33 cellular contexts compared by ENCODE assay signal in genomic region chr18:1468550-1468949, GRCh38.
"Had no signal": no experiment of that assay in that cellular context is flagged by ENCODE, and none has a peak within 500 bp of the region (broad histone marks: within the 10 kb centered on the region; RNA-seq: fewer than 3 reads in every experiment).

No MANE protein-coding gene starts in this region.

- FAIRE-seq: astrocyte, bronchial epithelial cell had no signal

- H3K36me3 ChIP-seq: adrenal gland, ascending aorta, brain microvascular endothelial cell, breast epithelium, cardiac muscle cell had no signal

- H3K4me3 ChIP-seq: adrenal gland, ascending aorta, body of pancreas, breast epithelium, cardiac muscle cell had no signal

- H3K27ac ChIP-seq: adrenal gland, ascending aorta, body of pancreas, brain microvascular endothelial cell, breast epithelium, cardiac muscle cell had no signal

- H3K27me3 ChIP-seq: adrenal gland, ascending aorta, body of pancreas, brain microvascular endothelial cell, breast epithelium, cardiac muscle cell had no signal

- DNase-seq: activated effector memory CD4-positive, alpha-beta T cell treated with anti-CD3 and anti-CD28 coated beads, Interleukin-2, amount 50 U/mL, for 16 hours; activated effector memory CD4-positive, alpha-beta T cell treated with Interleukin-2 at 50 U/mL for 16 hours; activated gamma-delta T cell; activated gamma-delta T cell treated with Interleukin-2 at 50 U/mL for 16 hours; activated naive CD4-positive, alpha-beta T cell; activated naive CD4-positive, alpha-beta T cell treated with anti-CD3 and anti-CD28 coated beads for 36 hours; activated naive CD4-positive, alpha-beta T cell treated with anti-CD3 and anti-CD28 coated beads, Interleukin-2, amount 10 ng/mL, durations not matched to agents 7 days and 5 days; activated naive CD4-positive, alpha-beta T cell treated with anti-CD3 and anti-CD28 coated beads, Interleukin-2, amount 50 U/mL, for 16 hours; activated naive CD4-positive, alpha-beta T cell treated with Interleukin-2 at 50 U/mL for 16 hours; activated naive CD8-positive, alpha-beta T cell treated with anti-CD3 and anti-CD28 coated beads for 36 hours; activated naive CD8-positive, alpha-beta T cell treated with anti-CD3 and anti-CD28 coated beads, Interleukin-2, amount 10 ng/mL, durations not matched to agents 7 days and 5 days; activated naive CD8-positive, alpha-beta T cell treated with anti-CD3 and anti-CD28 coated beads, Interleukin-2, amount 50 U/mL, for 24 hours; activated T-cell treated with anti-CD3 and anti-CD28 coated beads, Interleukin-2, amount 50 U/mL, for 24 hours; activated T-cell treated with anti-CD3 and anti-CD28 coated beads, Interleukin-2, amount 50 U/mL, for 4 hours; activated T-cell treated with anti-CD3 and anti-CD28 coated beads, Interleukin-2, amount 50 U/mL, for 48 hours; activated T-cell treated with anti-CD3 and anti-CD28 coated beads, Interleukin-2, amount 50 U/mL, for 72 hours; adrenal gland; amniotic stem cell; amygdala; anterior cingulate cortex; aorta; body of pancreas; brain microvascular endothelial cell; caudate nucleus; central memory CD4-positive, alpha-beta T cell; cerebellar nuclear complex had no signal

- ATAC-seq: activated naive CD4-positive, alpha-beta T cell treated with anti-CD3 and anti-CD28 coated beads, Interleukin-2, amount 50 U/mL, for 72 hours; activated naive CD8-positive, alpha-beta T cell treated with anti-CD3 and anti-CD28 coated beads, Interleukin-2, amount 50 U/mL, for 24 hours; activated T-cell treated with anti-CD3 and anti-CD28 coated beads, Interleukin-2, amount 50 U/mL, for 4 hours; activated T-cell treated with anti-CD3 and anti-CD28 coated beads, Interleukin-2, amount 50 U/mL, for 72 hours; activated T-helper 17 cell treated with anti-CD3 and anti-CD28 coated beads, Interleukin-2, amount 50 U/mL, for 72 hours; body of pancreas had no signal

- H3K4me1 ChIP-seq: adrenal gland, ascending aorta, body of pancreas, breast epithelium had no signal

- H3K9me3 ChIP-seq: adrenal gland, ascending aorta, body of pancreas, breast epithelium had no signal
